ENCODE assay signal across 2 cellular contexts in the genomic region with DNA sequence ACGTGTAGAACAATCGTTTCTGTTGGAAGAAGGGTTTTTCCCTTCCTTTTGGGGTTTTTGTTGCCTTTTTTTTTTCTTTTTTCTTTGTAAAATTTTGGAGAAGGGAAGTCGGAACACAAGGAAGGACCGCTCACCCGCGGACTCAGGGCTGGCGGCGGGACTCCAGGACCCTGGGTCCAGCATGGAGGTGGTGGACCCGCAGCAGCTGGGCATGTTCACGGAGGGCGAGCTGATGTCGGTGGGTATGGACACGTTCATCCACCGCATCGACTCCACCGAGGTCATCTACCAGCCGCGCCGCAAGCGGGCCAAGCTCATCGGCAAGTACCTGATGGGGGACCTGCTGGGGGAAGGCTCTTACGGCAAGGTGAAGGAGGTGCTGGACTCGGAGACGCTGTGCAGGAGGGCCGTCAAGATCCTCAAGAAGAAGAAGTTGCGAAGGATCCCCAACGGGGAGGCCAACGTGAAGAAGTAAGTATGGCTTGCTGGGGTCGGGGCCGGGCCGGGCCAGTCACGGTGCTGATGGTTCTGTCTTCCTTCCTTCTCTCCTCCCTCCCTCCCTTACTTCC.
TF ChIP-seq lines count a peak whose summit lies in the region.

No MANE protein-coding gene starts in this region.

TF ChIP-seq in A549, 52 proteins besides CTCF, POLR2A, EP300 and RAD21:
- TF ChIP-seq PHF8 (IDR thresholded peaks at IDR 0.05; ENCODE audit: borderline replicate concordance, low read depth): no peak
- no peak for TF ChIP-seq ZFP36 (IDR thresholded peaks at IDR 0.05; ENCODE audit: borderline replicate concordance, partially characterized antibody)
- no peak for TF ChIP-seq GATA3 (IDR thresholded peaks at IDR 0.05; ENCODE audit: borderline replicate concordance)
- TF ChIP-seq SMC3 (IDR thresholded peaks at IDR 0.05): no peak
- TF ChIP-seq ZSCAN20 (CRISPR knock-in tag; IDR thresholded peaks at IDR 0.05): no peak
- no peak for TF ChIP-seq MYC (IDR thresholded peaks at IDR 0.05; ENCODE audit: borderline replicate concordance, low read length)
- no peak for TF ChIP-seq JUNB (IDR thresholded peaks at IDR 0.05)
- no peak for TF ChIP-seq KDM1A (IDR thresholded peaks at IDR 0.05; ENCODE audit: low read depth)
- TF ChIP-seq SREBF2 (IDR thresholded peaks at IDR 0.05): no peak
- no peak for TF ChIP-seq HEYL (CRISPR knock-in tag; IDR thresholded peaks at IDR 0.05)
- no peak for TF ChIP-seq FOXS1 (CRISPR knock-in tag; IDR thresholded peaks at IDR 0.05)
- TF ChIP-seq RARB (CRISPR knock-in tag; IDR thresholded peaks at IDR 0.05): no peak
- TF ChIP-seq, protein P1, sequence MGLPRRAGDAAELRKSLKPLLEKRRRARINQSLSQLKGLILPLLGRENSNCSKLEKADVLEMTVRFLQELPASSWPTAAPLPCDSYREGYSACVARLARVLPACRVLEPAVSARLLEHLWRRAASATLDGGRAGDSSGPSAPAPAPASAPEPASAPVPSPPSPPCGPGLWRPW (IDR thresholded peaks at IDR 0.05): no peak
- TF ChIP-seq KDM5A (IDR thresholded peaks at IDR 0.05): no peak
- TF ChIP-seq ATOH8 (CRISPR knock-in tag; IDR thresholded peaks at IDR 0.05; ENCODE audit: low read depth): no peak
- no peak for TF ChIP-seq HOXB13 (CRISPR knock-in tag; IDR thresholded peaks at IDR 0.05; ENCODE audit: low read depth)
- TF ChIP-seq, protein P2, sequence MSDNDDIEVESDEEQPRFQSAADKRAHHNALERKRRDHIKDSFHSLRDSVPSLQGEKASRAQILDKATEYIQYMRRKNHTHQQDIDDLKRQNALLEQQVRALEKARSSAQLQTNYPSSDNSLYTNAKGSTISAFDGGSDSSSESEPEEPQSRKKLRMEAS (IDR thresholded peaks at IDR 0.05): no peak

TF ChIP-seq in endothelial cell of umbilical vein, 7 proteins besides CTCF, POLR2A, EP300 and RAD21:
- TF ChIP-seq MYC (IDR thresholded peaks at IDR 0.05; ENCODE audit: low read depth, low read length) (no peak), GATA2 (IDR thresholded peaks at IDR 0.05; ENCODE audit: insufficient read depth, insufficient read length, low read depth, low read length) (no peak), POLR2AphosphoS5 (IDR thresholded peaks at IDR 0.05; ENCODE audit: insufficient read depth, low read depth, low read length) (no peak), FOS (IDR thresholded peaks at IDR 0.05; ENCODE audit: borderline replicate concordance, insufficient read depth, low read length) (no peak), JUN (IDR thresholded peaks at IDR 0.05; ENCODE audit: borderline replicate concordance, insufficient read depth, insufficient read length, low read depth) (no peak), EZH2 (IDR thresholded peaks at IDR 0.05; ENCODE audit: borderline replicate concordance, low read depth, low read length, severe bottlenecking) (no peak)
- TF ChIP-seq, protein P2 (IDR thresholded peaks at IDR 0.05; ENCODE audit: insufficient read depth, insufficient read length): no peak
